ENCODE assay signal across 9 cellular contexts in genomic region chr5:56314536-56314935, GRCh38.
A peak's percentile ranks its signal among the peaks of the same experiment; 100 is the strongest.
DNase-seq lines count a peak whose midpoint lies in the region; ATAC-seq and TF ChIP-seq lines count a peak whose summit lies in the region.
"Had no signal": no experiment of that assay in that cellular context is flagged by ENCODE, and none has a peak within 500 bp of the region (broad histone marks: within the 10 kb centered on the region; RNA-seq: fewer than 3 reads in every experiment).

No MANE protein-coding gene starts in this region.

- H3K27ac ChIP-seq in mammary epithelial cell (ENCODE audit: insufficient read depth, low read depth, low read length) = no peak overlapping the region

- no peak overlapping the region for H3K4me2 ChIP-seq in mammary epithelial cell (ENCODE audit: insufficient read depth, low read depth, low read length)

- H3K36me3 ChIP-seq in mammary epithelial cell (ENCODE audit: insufficient read depth, low read length) = no peaks in the 10 kb centered on the region

- CTCF ChIA-PET in MCF 10A (lab: Yijun Ruan, JAX) (no interaction called here), mammary epithelial cell (lab: Charles Lee; ENCODE audit: low non-redundant PET) (no interaction called here)

- no peak overlapping the region for H3K4me3 ChIP-seq in mammary epithelial cell (replicated peaks in 1 of 3; ENCODE audit: insufficient read depth in 1 of 3, low read depth in 2 of 3, low read length in 3 of 3)
- no peak overlapping the region for H3K4me3 ChIP-seq in Jurkat, Clone E6-1 (ENCODE audit: low read length)
- H3K4me3 ChIP-seq in cardiac fibroblast (replicated peaks in 1 of 2; ENCODE audit: low read depth in 2 of 2, low read length in 2 of 2) = no peak overlapping the region

- no peaks in the 10 kb centered on the region for H3K9me3 Mint-ChIP-seq in MCF 10A (ENCODE audit: unreplicated experiment)

- H3K36me3 Mint-ChIP-seq in MCF 10A (ENCODE audit: insufficient read depth, unreplicated experiment) = no peaks in the 10 kb centered on the region
- H3K36me3 Mint-ChIP-seq: stimulated activated naive B cell treated with anti-CD40 and anti-IgM and Interleukin-4, amounts not matched to agents 10 μg/mL and 1 μg/mL and 100 μg/mL, for 72 hours had no signal

- DNase-seq in MCF 10A (ENCODE audit: unreplicated experiment) = peak; percentile 18
- DNase-seq in mammary epithelial cell = no peak
- DNase-seq in Jurkat, Clone E6-1 (ENCODE audit: low read depth, low spot score) = peak; percentile 60
- DNase-seq in cardiac fibroblast (ENCODE audit: low read depth in 2 of 2) = peak in 1 of 2 donors; percentile 53
- peak; percentile 28 for DNase-seq in superior temporal gyrus (ENCODE audit: extremely low spot score)
- DNase-seq in NCI-H2227 (lab: John Stamatoyannopoulos, UW; ENCODE audit: unreplicated experiment) = no peak
- DNase-seq: stimulated activated naive B cell treated with anti-CD40 and anti-IgM and Interleukin-4, amounts not matched to agents 10 μg/mL and 1 μg/mL and 100 μg/mL, for 72 hours had no signal

- no peak overlapping the region for H3K4me3 Mint-ChIP-seq in MCF 10A (ENCODE audit: unreplicated experiment)
- H3K4me3 Mint-ChIP-seq: stimulated activated naive B cell treated with anti-CD40 and anti-IgM and Interleukin-4, amounts not matched to agents 10 μg/mL and 1 μg/mL and 100 μg/mL, for 72 hours had no signal

- no peak overlapping the region for H3K9ac ChIP-seq in mammary epithelial cell (ENCODE audit: insufficient read depth, low read length)

- H3K4me1 ChIP-seq in mammary epithelial cell (ENCODE audit: insufficient read depth, low read length) = peaks cover 25% of the 10 kb centered on the region

- H3K9me3 ChIP-seq in mammary epithelial cell (replicated peaks; ENCODE audit: insufficient read depth, low read length) = no peaks in the 10 kb centered on the region

- no peak overlapping the region for H3K27ac Mint-ChIP-seq in MCF 10A (ENCODE audit: low read depth, unreplicated experiment)
- H3K27ac Mint-ChIP-seq: stimulated activated naive B cell treated with anti-CD40 and anti-IgM and Interleukin-4, amounts not matched to agents 10 μg/mL and 1 μg/mL and 100 μg/mL, for 72 hours had no signal

- H3K27me3 Mint-ChIP-seq in MCF 10A (ENCODE audit: insufficient read depth, unreplicated experiment) = no peaks in the 10 kb centered on the region
- H3K27me3 Mint-ChIP-seq: stimulated activated naive B cell treated with anti-CD40 and anti-IgM and Interleukin-4, amounts not matched to agents 10 μg/mL and 1 μg/mL and 100 μg/mL, for 72 hours had no signal

- intact Hi-C loops in MCF 10A (cut with micrococcal nuclease) (no loop called here), mammary epithelial cell (cut with micrococcal nuclease) (no loop called here)

- no peaks in the 10 kb centered on the region for H3K79me2 ChIP-seq in mammary epithelial cell (ENCODE audit: insufficient read depth, low read length)

- no peaks in the 10 kb centered on the region for H3K27me3 ChIP-seq in mammary epithelial cell (ENCODE audit: insufficient read depth, low read length)

- BruUV-seq in MCF 10A (replicated peaks; lab: Mats Ljungman, UMichigan) (no TSS peak), mammary epithelial cell (replicated peaks; lab: Mats Ljungman, UMichigan) (no TSS peak)

- peaks cover 13% of the 10 kb centered on the region for H3K4me1 Mint-ChIP-seq in MCF 10A (ENCODE audit: insufficient read depth, unreplicated experiment)

- dilution Hi-C loops in mammary epithelial cell (cut with HindIII; ENCODE audit: low sequenced_read_pairs) = no loop called here

- TF ChIP-seq CTCF in MCF 10A (IDR thresholded peaks at IDR 0.05; ENCODE audit: unreplicated experiment) (peak; percentile 36), mammary epithelial cell (conservative IDR thresholded peaks at IDR 0.05 in 1 of 2, IDR thresholded peaks at IDR 0.05 in 1 of 2; ENCODE audit: extremely low read depth in 1 of 2, insufficient read depth in 1 of 2, low read depth in 1 of 2, low read length in 2 of 2) (peak in 1 of 2 donors; percentile 25), cardiac fibroblast (IDR thresholded peaks at IDR 0.05; ENCODE audit: low read depth, low read length) (peak; percentile 89)

- in situ Hi-C loops in mammary epithelial cell (cut with MboI; ENCODE audit: low sequenced_read_pairs in 2 of 2) = no loop called here

- H4K20me1 ChIP-seq in mammary epithelial cell (ENCODE audit: insufficient read depth, low read length) = no peaks in the 10 kb centered on the region

- 83% methylated on average over 4 of the region's 6 CpGs for WGBS in mammary epithelial cell (ENCODE audit: low coverage, missing lambda C conversion rate)

- POLR2A ChIA-PET in MCF 10A (lab: Yijun Ruan, JAX) = no interaction called here

- no peak overlapping the region for H2AFZ ChIP-seq in mammary epithelial cell (ENCODE audit: low read depth, low read length)

- ATAC-seq in GM21528 (IDR thresholded peaks at IDR 0.05; ENCODE audit: low FRiP score, unreplicated experiment) = no peak
- ATAC-seq in GM19351 (IDR thresholded peaks at IDR 0.05; ENCODE audit: unreplicated experiment) = no peak

Comparison
In these comparisons a context has a peak if more than half of its experiments do, and no peak if none do; other contexts are left out.
1. DNase-seq: peak in MCF 10A (single experiment), Jurkat, Clone E6-1 (single experiment) and superior temporal gyrus (single experiment); none in mammary epithelial cell (single experiment) and NCI-H2227 (single experiment).